19 cellular contexts compared by ENCODE assay signal in genomic region chrX:37420756-37421155, GRCh38.
"Had no signal": no experiment of that assay in that cellular context is flagged by ENCODE, and none has a peak within 500 bp of the region (broad histone marks: within the 10 kb centered on the region; RNA-seq: fewer than 3 reads in every experiment).

No MANE protein-coding gene starts in this region.

- H3K27me3 ChIP-seq: SJSA1 had no signal

- H3K36me3 ChIP-seq: SJSA1 had no signal

- H3K27ac ChIP-seq: SJSA1 had no signal

- H3K4me3 ChIP-seq: SJSA1 had no signal

- DNase-seq: KBM-7, NCI-H1048, NCI-H1105, NCI-H1417, NCI-H1436 treated with DMSO at 0.1 percent for 48 hours, NCI-H1694, NCI-H187 treated with DMSO at 0.1 percent for 48 hours, NCI-H2029 treated with DMSO at 0.1 percent for 48 hours, NCI-H2107, NCI-H2227 treated with DMSO at 0.1 percent for 48 hours, NCI-H524, NCI-H526 treated with DMSO at 0.1 percent for 48 hours, NCI-H748 treated with DMSO at 0.1 percent for 48 hours, Right ventricle myocardium superior, RPMI8226, SIG-M5, SK-N-SH had no signal

- H3K9me3 ChIP-seq: SJSA1, SK-N-SH had no signal

- H3K4me1 ChIP-seq: SJSA1 had no signal

- FAIRE-seq: RCC 7860 had no signal
